ENCODE assay signal across 16 cellular contexts in genomic region chr21:45577806-45578801, GRCh38. TPM values are rescaled to one million over a fixed set of nuclear protein-coding genes. Genes with fewer than 3 reads are reported as not detected.
A peak's percentile ranks its signal among the peaks of the same experiment; 100 is the strongest.
DNase-seq lines count a peak whose midpoint lies in the region; ATAC-seq, FAIRE-seq and TF ChIP-seq lines count a peak whose summit lies in the region.
"Had no signal": no experiment of that assay in that cellular context is flagged by ENCODE, and none has a peak within 500 bp of the region (broad histone marks: within the 10 kb centered on the region; RNA-seq: fewer than 3 reads in every experiment).

No MANE protein-coding gene starts in this region.

- no peaks in the 10 kb centered on the region for H3K79me2 ChIP-seq in mammary epithelial cell (ENCODE audit: insufficient read depth, low read length)

- WGBS in mammary epithelial cell (ENCODE audit: low coverage, missing lambda C conversion rate) = 48% methylated on average over 11 of the region's 33 CpGs

- TF ChIP-seq CTCF in mammary epithelial cell (conservative IDR thresholded peaks at IDR 0.05 in 1 of 2, IDR thresholded peaks at IDR 0.05 in 1 of 2; ENCODE audit: extremely low read depth in 1 of 2, insufficient read depth in 1 of 2, low read depth in 1 of 2, low read length in 2 of 2) (no peak), coronary artery (IDR thresholded peaks at IDR 0.05) (no peak), upper lobe of right lung (IDR thresholded peaks at IDR 0.05) (no peak)

- CTCF ChIA-PET in mammary epithelial cell (lab: Charles Lee; ENCODE audit: low non-redundant PET) = no interaction called here

- no peak overlapping the region for H2AFZ ChIP-seq in mammary epithelial cell (ENCODE audit: low read depth, low read length)
- H2AFZ ChIP-seq: GM23248 had no signal

- H3K9ac ChIP-seq in mammary epithelial cell (ENCODE audit: insufficient read depth, low read length) = no peak overlapping the region
- H3K9ac ChIP-seq: GM23248 had no signal

- intact Hi-C loops in mammary epithelial cell (cut with micrococcal nuclease) (no loop called here), upper lobe of right lung (cut with DNase I) (no loop called here)

- in situ Hi-C loops in T47D (cut with HindIII; ENCODE audit: low pct_unique_long_range_greater_than_20kb, low sequenced_read_pairs) = no loop called here
- in situ Hi-C loops in mammary epithelial cell (cut with MboI; ENCODE audit: low sequenced_read_pairs in 2 of 2) = no loop called here

- FAIRE-seq in RCC 7860 (lab: Jason Lieb, UNC) = no peak
- FAIRE-seq: frontal cortex had no signal

- no peak overlapping the region for H3K4me2 ChIP-seq in mammary epithelial cell (ENCODE audit: insufficient read depth, low read depth, low read length)

- H3K36me3 ChIP-seq in mammary epithelial cell (ENCODE audit: insufficient read depth, low read length) (no peaks in the 10 kb centered on the region), upper lobe of right lung (no peaks in the 10 kb centered on the region)

- H3K27me3 ChIP-seq in mammary epithelial cell (ENCODE audit: insufficient read depth, low read length) (peaks cover 5% of the 10 kb centered on the region), upper lobe of right lung (no peaks in the 10 kb centered on the region)

- peaks cover 4% of the 10 kb centered on the region for H3K9me3 ChIP-seq in mammary epithelial cell (replicated peaks; ENCODE audit: insufficient read depth, low read length)
- no peaks in the 10 kb centered on the region for H3K9me3 ChIP-seq in upper lobe of right lung

- H3K4me1 ChIP-seq in mammary epithelial cell (ENCODE audit: insufficient read depth, low read length) (no peaks in the 10 kb centered on the region), upper lobe of right lung (no peaks in the 10 kb centered on the region)

- dilution Hi-C loops in mammary epithelial cell (cut with HindIII; ENCODE audit: low sequenced_read_pairs) = loop anchor here (25.0 kb wide), 1 partner anchor 484 kb away; no protein-coding TSS in a partner anchor

- DNase-seq in T47D (ENCODE audit: low read depth in 1 of 2, low spot score in 1 of 2) (peak; percentile 42 to 72), mammary epithelial cell (no peak), NCI-H2171 (lab: John Stamatoyannopoulos, UW) (peak; percentile 17), coronary artery (ENCODE audit: low spot score) (peak; percentile 62), upper lobe of right lung (peak; percentile 74), midbrain (lab: John Stamatoyannopoulos, UW) (no peak), RCC 7860 (ENCODE audit: low spot score) (no peak)
- DNase-seq in stimulated activated CD4-positive, alpha-beta T cell treated with anti-CD3 and anti-CD28 coated beads, Interleukin-15, amount 100 ng/mL, for 24 hours = no peak
- DNase-seq: effector memory CD4-positive, alpha-beta T cell; GM23248; immature natural killer cell; NCI-H226; stimulated activated CD4-positive, alpha-beta T cell treated with anti-CD3 and anti-CD28 coated beads, Interleukin-2, amount 100 ng/mL, for 48 hours had no signal

- H3K27ac ChIP-seq in mammary epithelial cell (ENCODE audit: insufficient read depth, low read depth, low read length) (no peak overlapping the region), coronary artery (no peak overlapping the region), upper lobe of right lung (no peak overlapping the region)
- H3K27ac ChIP-seq: GM23248, SK-N-MC had no signal

- BruUV-seq in mammary epithelial cell (replicated peaks; lab: Mats Ljungman, UMichigan) = no TSS peak

- no peak overlapping the region for H3K4me3 ChIP-seq in mammary epithelial cell (replicated peaks in 1 of 3; ENCODE audit: insufficient read depth in 1 of 3, low read depth in 2 of 3, low read length in 3 of 3)
- no peak overlapping the region for H3K4me3 ChIP-seq in coronary artery
- no peak overlapping the region for H3K4me3 ChIP-seq in upper lobe of right lung
- H3K4me3 ChIP-seq: GM23248, SK-N-MC had no signal

- peak; percentile 74 for ATAC-seq in upper lobe of right lung
- ATAC-seq: stimulated activated effector memory CD8-positive, alpha-beta T cell treated with anti-CD3 and anti-CD28 coated beads, Interleukin-12 subunit alpha, Interleukin-12 subunit beta, amount 100 ng/mL, for 72 hours had no signal

- H4K20me1 ChIP-seq in mammary epithelial cell (ENCODE audit: insufficient read depth, low read length) = no peaks in the 10 kb centered on the region

RNA-seq across cellular contexts. Expression of gene SLC19A1, which starts 35.9 kb away (rescaled TPM):
- 10 to 100 TPM in 1 of 2 donors, 1 to 10 TPM in 1; 3.7 to 15.6 TPM for total RNA-seq in mammary epithelial cell
- 10.7 TPM for polyA plus RNA-seq in mammary epithelial cell
- polyA minus RNA-seq in mammary epithelial cell = 8.7 TPM
- 39.3 TPM for total RNA-seq in upper lobe of right lung

Comparison
In these comparisons a context has a peak if more than half of its experiments do, and no peak if none do; other contexts are left out.
1. DNase-seq: peak in T47D (2 of 2), NCI-H2171 (single experiment), coronary artery (single experiment) and upper lobe of right lung (single experiment); none in mammary epithelial cell (single experiment), stimulated activated CD4-positive, alpha-beta T cell treated with anti-CD3 and anti-CD28 coated beads, Interleukin-15, amount 100 ng/mL, for 24 hours (single experiment), midbrain (single experiment) and RCC 7860 (single experiment).